Comparison of ENCODE assay signal across 29 cellular contexts in genomic region chr7:71251706-71252105, GRCh38.
"Had no signal": no experiment of that assay in that cellular context is flagged by ENCODE, and none has a peak within 500 bp of the region (broad histone marks: within the 10 kb centered on the region; RNA-seq: fewer than 3 reads in every experiment).

No MANE protein-coding gene starts in this region.

- H3K4me3 ChIP-seq: ascending aorta, breast epithelium, esophagus muscularis mucosa, gastrocnemius medialis, heart left ventricle had no signal

- H3K36me3 ChIP-seq: ascending aorta, breast epithelium, esophagus muscularis mucosa, gastrocnemius medialis, heart left ventricle had no signal

- DNase-seq: activated CD4-positive, alpha-beta memory T cell treated with anti-CD3 and anti-CD28 coated beads for 36 hours; activated CD4-positive, alpha-beta T cell treated with anti-CD3 and anti-CD28 coated beads for 36 hours; activated CD4-positive, alpha-beta T cell treated with anti-CD3 and anti-CD28 coated beads, Interleukin-2, amount 10 ng/mL, durations not matched to agents 24 days and 14 days; activated CD4-positive, CD25-positive, alpha-beta regulatory T cell; activated CD4-positive, CD25-positive, alpha-beta regulatory T cell treated with anti-CD3 and anti-CD28 coated beads, Interleukin-2, amount 50 U/mL, for 72 hours; activated CD8-positive, alpha-beta memory T cell treated with anti-CD3 and anti-CD28 coated beads, Interleukin-2, amount 50 U/mL, for 48 hours; activated gamma-delta T cell; activated naive CD4-positive, alpha-beta T cell; activated naive CD4-positive, alpha-beta T cell treated with anti-CD3 and anti-CD28 coated beads, Interleukin-2, amount 10 ng/mL, durations not matched to agents 7 days and 5 days; activated naive CD8-positive, alpha-beta T cell treated with anti-CD3 and anti-CD28 coated beads, Interleukin-2, amount 10 ng/mL, durations not matched to agents 7 days and 5 days; activated T-cell treated with anti-CD3 and anti-CD28 coated beads for 4 hours; activated T-cell treated with anti-CD3 and anti-CD28 coated beads, Interleukin-2, amount 50 U/mL, for 24 hours; activated T-cell treated with anti-CD3 and anti-CD28 coated beads, Interleukin-2, amount 50 U/mL, for 72 hours; cortex of kidney; dermis blood vessel endothelial cell; effector CD4-positive, alpha-beta T cell; effector memory CD8-positive, alpha-beta T cell; erythroblast; gastrocnemius medialis; glutamatergic neuron; heart left ventricle; T-helper 1 cell; T-helper 17 cell; T1000 had no signal

- H3K4me1 ChIP-seq: ascending aorta, breast epithelium, foreskin keratinocyte, gastrocnemius medialis had no signal

- H3K27me3 ChIP-seq: ascending aorta, breast epithelium, esophagus muscularis mucosa, foreskin keratinocyte, gastrocnemius medialis, heart left ventricle had no signal

- ATAC-seq: activated CD4-positive, alpha-beta T cell treated with anti-CD3 and anti-CD28 coated beads for 36 hours; activated naive CD4-positive, alpha-beta T cell treated with anti-CD3 and anti-CD28 coated beads, Interleukin-2, amount 50 U/mL, for 72 hours; activated T-cell treated with anti-CD3 and anti-CD28 coated beads, Interleukin-2, amount 50 U/mL, for 72 hours; effector memory CD8-positive, alpha-beta T cell; foreskin keratinocyte; gastrocnemius medialis; heart left ventricle; T-helper 17 cell had no signal

- H3K27ac ChIP-seq: ascending aorta, breast epithelium, esophagus muscularis mucosa, foreskin keratinocyte, gastrocnemius medialis, heart left ventricle had no signal

- H3K9me3 ChIP-seq: ascending aorta, breast epithelium, esophagus muscularis mucosa, gastrocnemius medialis had no signal
